In genomic region chr6:16146028-16146427, GRCh38 we compare ENCODE assay signal across 17 cellular contexts. TPM values are rescaled to one million over a fixed set of nuclear protein-coding genes. Genes with fewer than 3 reads are reported as not detected.
A peak's percentile ranks its signal among the peaks of the same experiment; 100 is the strongest.
DNase-seq lines count a peak whose midpoint lies in the region; ATAC-seq lines count a peak whose summit lies in the region.
"Had no signal": no experiment of that assay in that cellular context is flagged by ENCODE, and none has a peak within 500 bp of the region (broad histone marks: within the 10 kb centered on the region; RNA-seq: fewer than 3 reads in every experiment).

No MANE protein-coding gene starts in this region.

- H3K9me3 Mint-ChIP-seq in activated CD4-positive, alpha-beta T cell treated with anti-CD3 and anti-CD28 coated beads for 36 hours (ENCODE audit: low read depth) = no peaks in the 10 kb centered on the region
- H3K9me3 Mint-ChIP-seq: activated naive CD4-positive, alpha-beta T cell treated with anti-CD3 and anti-CD28 coated beads for 36 hours; activated T-cell treated with anti-CD3 and anti-CD28 coated beads, Interleukin-2, amount 50 U/mL, for 24 hours had no signal

- POLR2A ChIA-PET in activated CD4-positive, alpha-beta T cell treated with anti-CD3 and anti-CD28 coated beads for 36 hours (lab: Charles Lee) = no interaction called here

- H3K9me3 ChIP-seq in T-helper 17 cell (ENCODE audit: control insufficient read depth, low read length, poor library complexity, severe bottlenecking) = no peaks in the 10 kb centered on the region
- H3K9me3 ChIP-seq: BLaER1, esophagus squamous epithelium, Peyer's patch, uterus had no signal

- H3K27ac Mint-ChIP-seq in activated CD4-positive, alpha-beta T cell treated with anti-CD3 and anti-CD28 coated beads for 36 hours = peak overlapping the region; percentile 11
- peak overlapping the region; percentile 61 for H3K27ac Mint-ChIP-seq in T-helper 17 cell
- H3K27ac Mint-ChIP-seq: activated naive CD4-positive, alpha-beta T cell treated with anti-CD3 and anti-CD28 coated beads for 36 hours; activated T-cell treated with anti-CD3 and anti-CD28 coated beads, Interleukin-2, amount 50 U/mL, for 24 hours had no signal

- ATAC-seq in activated CD4-positive, alpha-beta T cell treated with anti-CD3 and anti-CD28 coated beads for 36 hours = no peak
- ATAC-seq in T-helper 17 cell = no peak
- no peak for ATAC-seq in HG02571 (IDR thresholded peaks at IDR 0.05; ENCODE audit: unreplicated experiment)
- ATAC-seq in HG03571 (IDR thresholded peaks at IDR 0.05; ENCODE audit: unreplicated experiment) = no peak
- no peak for ATAC-seq in HG02798 (IDR thresholded peaks at IDR 0.05; ENCODE audit: poor library complexity, unreplicated experiment)

- no peak overlapping the region for H3K4me3 Mint-ChIP-seq in activated CD4-positive, alpha-beta T cell treated with anti-CD3 and anti-CD28 coated beads for 36 hours
- no peak overlapping the region for H3K4me3 Mint-ChIP-seq in T-helper 17 cell
- H3K4me3 Mint-ChIP-seq: activated naive CD4-positive, alpha-beta T cell treated with anti-CD3 and anti-CD28 coated beads for 36 hours; activated T-cell treated with anti-CD3 and anti-CD28 coated beads, Interleukin-2, amount 50 U/mL, for 24 hours had no signal

- H3K27me3 Mint-ChIP-seq in activated CD4-positive, alpha-beta T cell treated with anti-CD3 and anti-CD28 coated beads for 36 hours = no peaks in the 10 kb centered on the region
- H3K27me3 Mint-ChIP-seq in T-helper 17 cell = no peaks in the 10 kb centered on the region
- H3K27me3 Mint-ChIP-seq: activated T-cell treated with anti-CD3 and anti-CD28 coated beads, Interleukin-2, amount 50 U/mL, for 24 hours had no signal

- peak overlapping the region; percentile 35 for H3K27ac ChIP-seq in substantia nigra (ENCODE audit: low read depth, low read length, poor library complexity, severe bottlenecking)
- H3K27ac ChIP-seq: BLaER1, esophagus squamous epithelium, Peyer's patch, uterus had no signal

- intact Hi-C loops in activated CD4-positive, alpha-beta T cell treated with anti-CD3 and anti-CD28 coated beads for 36 hours (cut with DNase I, micrococcal nuclease) = no loop called here

- DNase-seq in activated CD4-positive, alpha-beta T cell treated with anti-CD3 and anti-CD28 coated beads for 36 hours = no peak
- no peak for DNase-seq in activated CD4-positive, alpha-beta T cell treated with anti-CD3 and anti-CD28 coated beads, Interleukin-2, amount 50 U/mL, for 48 hours
- DNase-seq in T-helper 17 cell (no peak), kidney tubule cell (ENCODE audit: low spot score) (peak; percentile 79), substantia nigra (lab: John Stamatoyannopoulos, UW) (no peak)
- DNase-seq: activated naive CD4-positive, alpha-beta T cell treated with anti-CD3 and anti-CD28 coated beads for 36 hours; activated T-cell treated with anti-CD3 and anti-CD28 coated beads, Interleukin-2, amount 50 U/mL, for 24 hours; effector CD4-positive, alpha-beta T cell; esophagus squamous epithelium; NCI-H2107; Peyer's patch; stimulated activated CD4-positive, alpha-beta T cell treated with anti-CD3 and anti-CD28 coated beads, Interleukin-12 subunit alpha, Interleukin-12 subunit beta, amount 100 ng/mL, for 4 hours; uterus had no signal

- CTCF ChIA-PET in activated CD4-positive, alpha-beta T cell treated with anti-CD3 and anti-CD28 coated beads for 36 hours (lab: Charles Lee) = interaction anchor here (0.5 to 1.0 kb wide), 2 partner anchors 11 to 194 kb away, joined by 3 read pairs; no protein-coding TSS in a partner anchor

- H3K36me3 Mint-ChIP-seq in activated CD4-positive, alpha-beta T cell treated with anti-CD3 and anti-CD28 coated beads for 36 hours (ENCODE audit: low read depth) = peaks cover 76% of the 10 kb centered on the region
- peaks cover 24% of the 10 kb centered on the region for H3K36me3 Mint-ChIP-seq in T-helper 17 cell (ENCODE audit: low read depth)

- H3K4me1 Mint-ChIP-seq in activated CD4-positive, alpha-beta T cell treated with anti-CD3 and anti-CD28 coated beads for 36 hours = peaks cover 7% of the 10 kb centered on the region
- peaks cover 37% of the 10 kb centered on the region for H3K4me1 Mint-ChIP-seq in T-helper 17 cell

RNA-seq across cellular contexts. Expression of gene MYLIP, which starts 17.1 kb away (rescaled TPM):
- 10 to 100 TPM in 1 of 2 experiments, 1 to 10 TPM in 1; 9.2 to 10.6 TPM for total RNA-seq in activated CD4-positive, alpha-beta T cell treated with anti-CD3 and anti-CD28 coated beads for 36 hours
- total RNA-seq in T-helper 17 cell = 100 to 1,000 TPM; 191 to 229 TPM

Comparison
In these comparisons a context has a peak if more than half of its experiments do, and no peak if none do; other contexts are left out.
1. RNA of gene MYLIP, which starts 17.1 kb away (total RNA-seq): 191 to 229 TPM in T-helper 17 cell; 9.2 to 10.6 TPM in activated CD4-positive, alpha-beta T cell treated with anti-CD3 and anti-CD28 coated beads for 36 hours; every median in the first group is over 10 times any median in the second.